ENCODE assay signal across 8 cellular contexts in genomic region chr15:40755821-40756220, GRCh38. TPM values are rescaled to one million over a fixed set of nuclear protein-coding genes. Genes with fewer than 3 reads are reported as not detected.
DNase-seq lines count a peak whose midpoint lies in the region; FAIRE-seq and TF ChIP-seq lines count a peak whose summit lies in the region.

No MANE protein-coding gene starts in this region.

- H3K27ac Mint-ChIP-seq in progenitor cell of endocrine pancreas = peak overlapping the region; percentile 99

- H3K4me1 ChIP-seq in ES-I3 (ENCODE audit: insufficient read depth, low read length) = no peaks in the 10 kb centered on the region
- peaks cover 9% of the 10 kb centered on the region for H3K4me1 ChIP-seq in effector memory CD4-positive, alpha-beta T cell (ENCODE audit: control insufficient read depth, insufficient read depth, low read length, poor library complexity, severe bottlenecking)

- H3K4me3 ChIP-seq in effector memory CD4-positive, alpha-beta T cell (ENCODE audit: insufficient read depth, low read depth, low read length, poor library complexity, severe bottlenecking) = peak overlapping the region; percentile 92

- peak overlapping the region; percentile 76 for H3K27ac ChIP-seq in effector memory CD4-positive, alpha-beta T cell (ENCODE audit: insufficient read depth, low read length, poor library complexity, severe bottlenecking)

- peaks cover 9% of the 10 kb centered on the region for H3K4me1 Mint-ChIP-seq in progenitor cell of endocrine pancreas (ENCODE audit: low read depth)

- FAIRE-seq in RCC 7860 (lab: Jason Lieb, UNC) = no peak
- no peak for FAIRE-seq in GM12891 (lab: Jason Lieb, UNC)

- no peaks in the 10 kb centered on the region for H3K9me3 Mint-ChIP-seq in progenitor cell of endocrine pancreas (ENCODE audit: low read depth)

- no peaks in the 10 kb centered on the region for H3K27me3 Mint-ChIP-seq in progenitor cell of endocrine pancreas

- peak; percentile 58 for DNase-seq in NCI-H69 (lab: John Stamatoyannopoulos, UW)
- DNase-seq in effector memory CD4-positive, alpha-beta T cell = no peak
- DNase-seq in progenitor cell of endocrine pancreas (ENCODE audit: low spot score, unreplicated experiment) = no peak
- no peak for DNase-seq in NCI-H187 (lab: John Stamatoyannopoulos, UW)
- DNase-seq in RCC 7860 (ENCODE audit: low spot score) = no peak
- DNase-seq in GM12891 (ENCODE audit: insufficient read length, low spot score) = no peak
- no peak for DNase-seq in EL

- peak overlapping the region; percentile 64 for H3K9ac ChIP-seq in ES-I3 (ENCODE audit: low read depth, low read length)

- no peak for TF ChIP-seq POLR2A in GM12891 (IDR thresholded peaks at IDR 0.05; ENCODE audit: low read depth, low read length)

- peak overlapping the region; percentile 93 for H3K4me3 Mint-ChIP-seq in progenitor cell of endocrine pancreas (ENCODE audit: low read depth)

- H3K36me3 ChIP-seq in ES-I3 (ENCODE audit: insufficient read depth, low read length) = no peaks in the 10 kb centered on the region
- H3K36me3 ChIP-seq in effector memory CD4-positive, alpha-beta T cell (ENCODE audit: control insufficient read depth, insufficient read depth, low read length) = peaks cover 12% of the 10 kb centered on the region

- H3K9me3 ChIP-seq in ES-I3 (ENCODE audit: control insufficient read depth, insufficient read depth, low read length) = no peaks in the 10 kb centered on the region
- no peaks in the 10 kb centered on the region for H3K9me3 ChIP-seq in effector memory CD4-positive, alpha-beta T cell (ENCODE audit: control insufficient read depth, low read length)

- TF ChIP-seq CTCF in progenitor cell of endocrine pancreas (IDR thresholded peaks at IDR 0.05; ENCODE audit: unreplicated experiment) = no peak

- peaks cover 1% of the 10 kb centered on the region for H3K36me3 Mint-ChIP-seq in progenitor cell of endocrine pancreas (ENCODE audit: insufficient read depth)

- H3K27me3 ChIP-seq in effector memory CD4-positive, alpha-beta T cell (replicated peaks; ENCODE audit: control insufficient read depth, insufficient read depth, low read length, poor library complexity, severe bottlenecking) = no peaks in the 10 kb centered on the region

TF ChIP-seq in GM12891, 5 proteins besides CTCF, POLR2A, EP300 and RAD21:
- TF ChIP-seq POLR2AphosphoS5 (IDR thresholded peaks at IDR 0.05; ENCODE audit: low read depth, low read length) = no peak
- TF ChIP-seq PAX5 (IDR thresholded peaks at IDR 0.05; ENCODE audit: insufficient read depth, low read length, severe bottlenecking) = no peak
- TF ChIP-seq POU2F2 (IDR thresholded peaks at IDR 0.05; ENCODE audit: low read depth, low read length) = no peak
- no peak for TF ChIP-seq SPI1 (IDR thresholded peaks at IDR 0.05; ENCODE audit: low read depth, low read length)
- no peak for TF ChIP-seq TAF1 (IDR thresholded peaks at IDR 0.05; ENCODE audit: low read depth, low read length)
TF ChIP-seq in GM12891: peak in this region for 0.

RNA-seq across cellular contexts. Expression of gene RMDN3, which starts 0.8 kb away (rescaled TPM):
- total RNA-seq in progenitor cell of endocrine pancreas = 23.4 and 25.9 TPM in 2 replicates
- polyA plus RNA-seq in GM12891 (2012; ENCODE audit: low read depth, missing spikeins) = 17.4 TPM

RNA-seq across cellular contexts. Expression of gene GCHFR, which starts 8.0 kb away (rescaled TPM):
- total RNA-seq in progenitor cell of endocrine pancreas = 30.6 and 32.1 TPM in 2 replicates
- 43.0 TPM for polyA plus RNA-seq in GM12891 (2012; ENCODE audit: low read depth, missing spikeins)

RNA-seq across cellular contexts. Expression of gene C15orf62, which starts 14.0 kb away (rescaled TPM):
- total RNA-seq in progenitor cell of endocrine pancreas = 1.8 and 1.9 TPM in 2 replicates
- 0.89 TPM for polyA plus RNA-seq in GM12891 (2012; ENCODE audit: low read depth, missing spikeins)

RNA-seq across cellular contexts. Expression of gene ZFYVE19, which starts 51.1 kb away (rescaled TPM):
- 25.2 and 28.1 TPM in 2 replicates for total RNA-seq in progenitor cell of endocrine pancreas
- polyA plus RNA-seq in GM12891 (2012; ENCODE audit: low read depth, missing spikeins) = 20.2 TPM

RNA-seq across cellular contexts. Expression of gene DNAJC17, which starts 51.5 kb away (rescaled TPM):
- total RNA-seq in progenitor cell of endocrine pancreas = 41.0 and 43.1 TPM in 2 replicates
- polyA plus RNA-seq in GM12891 (2012; ENCODE audit: low read depth, missing spikeins) = 31.8 TPM
